ENCODE assay signal across 8 cellular contexts in the genomic region with DNA sequence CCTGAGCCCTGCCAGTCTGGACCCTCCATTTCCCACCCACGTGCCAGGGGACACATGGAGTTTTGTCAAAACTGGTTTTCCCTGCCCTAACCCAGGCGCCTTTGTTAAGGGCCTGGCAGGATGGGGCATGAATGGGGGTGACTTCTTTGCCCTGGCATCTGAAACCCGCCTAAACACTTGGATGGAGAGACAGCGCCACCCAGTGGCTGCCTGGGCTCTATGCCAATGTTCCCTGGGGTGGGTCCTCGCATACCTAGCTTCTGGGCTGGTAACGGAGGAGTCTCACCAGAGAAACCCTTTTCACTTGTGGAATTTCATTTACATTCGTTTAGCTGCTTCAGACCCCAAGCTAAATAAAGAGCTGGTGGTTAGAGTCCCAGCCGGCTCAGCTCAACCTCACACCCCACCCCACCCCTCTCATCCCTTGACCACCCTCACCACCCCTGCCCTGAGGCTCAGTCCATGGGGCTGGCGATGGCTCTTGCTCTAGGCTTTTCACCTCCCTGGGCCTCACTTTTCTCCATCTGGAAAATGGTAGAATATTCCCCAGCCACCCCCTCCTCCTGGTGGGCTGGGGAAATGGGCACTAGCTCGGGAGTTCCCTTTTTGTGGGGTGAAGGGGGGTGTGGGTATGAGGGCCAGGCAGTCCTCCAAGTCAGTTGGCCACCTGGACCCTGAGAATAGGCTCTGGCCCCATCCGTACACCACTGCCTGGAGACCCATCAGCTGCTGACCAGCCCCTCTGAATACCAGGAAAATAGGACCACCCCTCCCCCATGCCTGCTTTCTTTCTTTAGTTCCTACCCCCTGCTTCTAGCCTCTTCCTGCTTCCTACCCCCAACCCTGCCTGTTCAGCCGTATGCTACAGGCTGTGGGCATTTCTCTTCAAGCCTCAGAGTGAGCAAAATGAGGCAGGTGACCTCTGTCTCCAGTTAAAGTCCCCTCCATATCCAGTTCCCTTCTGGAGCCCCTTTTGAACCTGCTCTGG. TPM values are rescaled to one million over a fixed set of nuclear protein-coding genes. Genes with fewer than 3 reads are reported as not detected.
A peak's percentile ranks its signal among the peaks of the same experiment; 100 is the strongest.
DNase-seq lines count a peak whose midpoint lies in the region; ATAC-seq and TF ChIP-seq lines count a peak whose summit lies in the region.

No MANE protein-coding gene starts in this region.

- H3K4me1 ChIP-seq in breast epithelium = no peaks in the 10 kb centered on the region

- H3K36me3 Mint-ChIP-seq in CD4-positive, alpha-beta T cell (ENCODE audit: low read depth) = no peaks in the 10 kb centered on the region
- H3K36me3 Mint-ChIP-seq in immature natural killer cell = no peaks in the 10 kb centered on the region

- no peaks in the 10 kb centered on the region for H3K9me3 Mint-ChIP-seq in CD4-positive, alpha-beta T cell
- H3K9me3 Mint-ChIP-seq in immature natural killer cell = no peaks in the 10 kb centered on the region

- intact Hi-C loops in CD4-positive, alpha-beta T cell (cut with DNase I, micrococcal nuclease) = loop anchor here (1.0 to 10.0 kb wide), 10 partner anchors 64 to 1028 kb away; no protein-coding TSS in a partner anchor
- intact Hi-C loops in breast epithelium (cut with DNase I; ENCODE audit: low total_unique reads) = no loop called here

- H3K4me3 Mint-ChIP-seq in CD4-positive, alpha-beta T cell = no peak overlapping the region
- no peak overlapping the region for H3K4me3 Mint-ChIP-seq in immature natural killer cell

- H3K36me3 ChIP-seq in breast epithelium = no peaks in the 10 kb centered on the region

- CTCF ChIA-PET in CD4-positive, alpha-beta T cell (lab: Charles Lee) = interaction anchor here (1.1 to 2.2 kb wide), 4 partner anchors 53 to 400 kb away, joined by 3 to 12 read pairs (median 4); no protein-coding TSS in a partner anchor

- POLR2A ChIA-PET in CD4-positive, alpha-beta T cell (lab: Charles Lee) = interaction anchor here (2.5 kb wide), 1 partner anchor 394 kb away, joined by 14 read pairs; a partner anchor contains a TSS

- no peak overlapping the region for H3K27ac Mint-ChIP-seq in CD4-positive, alpha-beta T cell
- H3K27ac Mint-ChIP-seq in immature natural killer cell = no peak overlapping the region

- H3K4me3 ChIP-seq in breast epithelium = no peak overlapping the region

- no peaks in the 10 kb centered on the region for H3K27me3 Mint-ChIP-seq in CD4-positive, alpha-beta T cell
- H3K27me3 Mint-ChIP-seq in immature natural killer cell (ENCODE audit: low read depth in 3 of 3) = peaks cover 0 to 9% (median 4%) of the 10 kb centered on the region in 3 donors

- H3K27me3 ChIP-seq in CD4-positive, alpha-beta T cell (ENCODE audit: control insufficient read depth, insufficient read depth, low read length) = no peaks in the 10 kb centered on the region
- H3K27me3 ChIP-seq in breast epithelium = peaks cover 0 to 64% of the 10 kb centered on the region in 2 donors

- TF ChIP-seq POLR2A in breast epithelium (IDR thresholded peaks at IDR 0.05) = no peak

- peak; percentile 59 to 78 (median 68) for DNase-seq in CD4-positive, alpha-beta T cell
- DNase-seq in NCI-H2029 (lab: John Stamatoyannopoulos, UW) (peak; percentile 14), breast epithelium (ENCODE audit: low spot score in 2 of 2) (peak; percentile 52 to 60), immature natural killer cell (peak; percentile 51 to 60 (median 51))
- peak; percentile 79 for DNase-seq in stimulated activated CD4-positive, alpha-beta T cell treated with anti-CD3 and anti-CD28 coated beads, Interleukin-15, amount 100 ng/mL, for 24 hours

- no peaks in the 10 kb centered on the region for H3K9me3 ChIP-seq in CD4-positive, alpha-beta T cell (ENCODE audit: control insufficient read depth, low read length)
- no peaks in the 10 kb centered on the region for H3K9me3 ChIP-seq in breast epithelium

- no peak overlapping the region for H3K27ac ChIP-seq in CD4-positive, alpha-beta T cell (ENCODE audit: low read depth, low read length)
- H3K27ac ChIP-seq in VCaP (no peak overlapping the region), breast epithelium (no peak overlapping the region)

- peak; percentile 65 for TF ChIP-seq CTCF in CD4-positive, alpha-beta T cell (IDR thresholded peaks at IDR 0.05)
- peak; percentile 80 for TF ChIP-seq CTCF in VCaP (conservative IDR thresholded peaks at IDR 0.05)
- peak; percentile 55 to 71 (median 65) for TF ChIP-seq CTCF in breast epithelium (IDR thresholded peaks at IDR 0.05)

- ATAC-seq in CD4-positive, alpha-beta T cell (ENCODE audit: poor library complexity) = peak; percentile 84
- ATAC-seq in GM21528 (IDR thresholded peaks at IDR 0.05; ENCODE audit: low FRiP score, unreplicated experiment) (peak; percentile 58), GM21381 (IDR thresholded peaks at IDR 0.05; ENCODE audit: unreplicated experiment) (no peak)

- no peaks in the 10 kb centered on the region for H3K4me1 Mint-ChIP-seq in CD4-positive, alpha-beta T cell (ENCODE audit: low read depth)
- no peaks in the 10 kb centered on the region for H3K4me1 Mint-ChIP-seq in immature natural killer cell

RNA-seq across cellular contexts. Expression of a gene that starts 57.1 kb away (rescaled TPM):
- 10 to 100 TPM; 36.5 to 37.6 TPM for total RNA-seq in CD4-positive, alpha-beta T cell
- total RNA-seq in breast epithelium = 10 to 100 TPM; 20.0 to 50.1 (median 25.6) TPM
- polyA plus RNA-seq in immature natural killer cell = 10 to 100 TPM; 28.9 to 42.2 (median 36.4) TPM

Comparison
In these comparisons a context has a peak if more than half of its experiments do, and no peak if none do; other contexts are left out.
1. DNase-seq: peak in every context shown above with its lines; median percentile 79 in stimulated activated CD4-positive, alpha-beta T cell treated with anti-CD3 and anti-CD28 coated beads, Interleukin-15, amount 100 ng/mL, for 24 hours; 68 in CD4-positive, alpha-beta T cell; 56 in breast epithelium; 51 in immature natural killer cell; 14 in NCI-H2029.